In the genomic region with DNA sequence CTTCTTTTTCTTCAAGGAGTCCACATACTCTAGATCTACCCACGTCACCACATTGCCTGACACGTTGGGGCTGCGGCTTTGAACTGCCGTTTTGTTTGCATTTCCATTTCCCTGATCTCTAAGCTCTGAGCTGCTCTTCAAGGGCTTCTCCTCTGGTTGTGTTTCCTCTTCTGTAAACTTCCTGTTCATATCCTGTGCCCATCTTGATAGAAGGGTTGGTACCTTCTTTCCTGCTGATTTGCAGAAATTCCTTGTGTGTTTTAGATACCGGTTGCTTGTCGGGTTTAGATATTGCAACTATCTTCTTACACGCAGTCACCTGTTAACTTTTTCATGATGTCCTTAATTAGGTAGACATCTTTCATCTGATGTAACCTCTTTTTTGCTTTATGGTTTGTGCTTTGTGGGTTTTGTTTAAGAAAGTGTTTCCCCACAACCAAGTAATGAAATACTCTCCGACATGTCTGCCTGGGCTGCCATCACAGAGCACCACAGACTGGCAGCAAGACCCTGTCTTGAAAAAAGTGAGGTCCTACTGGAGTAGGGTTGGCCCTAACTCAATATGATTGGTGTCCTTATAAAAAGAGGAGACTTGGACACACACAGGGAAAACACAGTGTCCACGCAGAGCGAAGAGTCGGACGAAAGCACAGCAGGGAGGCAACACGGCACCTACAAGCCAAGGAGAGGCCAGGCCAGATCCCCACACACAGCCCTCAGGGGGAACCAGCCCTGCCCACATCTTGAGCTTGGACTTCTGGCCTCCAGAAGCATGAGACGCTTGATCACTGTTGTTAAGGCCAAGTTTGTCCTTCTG, we compare ENCODE assay signal across 9 cellular contexts.
DNase-seq lines count a peak whose midpoint lies in the region; ATAC-seq and TF ChIP-seq lines count a peak whose summit lies in the region.
"Had no signal": no experiment of that assay in that cellular context is flagged by ENCODE, and none has a peak within 500 bp of the region (broad histone marks: within the 10 kb centered on the region; RNA-seq: fewer than 3 reads in every experiment).

No MANE protein-coding gene starts in this region.

- DNase-seq in HL-60 (ENCODE audit: low read depth in 1 of 2, low spot score in 1 of 2) (peak; percentile 24 to 89), UCSD-AML1 (lab: John Stamatoyannopoulos, UW; ENCODE audit: unreplicated experiment) (peak; percentile 48), cerebellar nuclear complex (lab: John Stamatoyannopoulos, UW) (no peak), caudate nucleus (lab: John Stamatoyannopoulos, UW) (no peak)
- DNase-seq in central memory CD8-positive, alpha-beta T cell (ENCODE audit: low spot score in 2 of 2): peak in 1 of 2 donors; percentile 71
- DNase-seq: NCI-H510A treated with DMSO at 0.1 percent for 48 hours had no signal

- H3K9me3 Mint-ChIP-seq in central memory CD8-positive, alpha-beta T cell: peaks cover 7% of the 10 kb centered on the region

- peak; percentile 98 for ATAC-seq in central memory CD8-positive, alpha-beta T cell (replicated peaks; ENCODE audit: extremely low read depth, poor library complexity, severe bottlenecking)
- ATAC-seq in GM19324 (IDR thresholded peaks at IDR 0.05; ENCODE audit: low FRiP score, unreplicated experiment) (no peak), GM19395 (IDR thresholded peaks at IDR 0.05; ENCODE audit: unreplicated experiment) (no peak)

- no peaks in the 10 kb centered on the region for H3K27me3 ChIP-seq in HL-60 (ENCODE audit: insufficient read depth, poor library complexity, severe bottlenecking)

- H3K27ac ChIP-seq in HL-60 (replicated peaks): peak overlapping the region; percentile 89
- peak overlapping the region in 15 of 21 experiments; percentile 6 to 93 (median 58) for H3K27ac ChIP-seq in skin epidermis
- H3K27ac ChIP-seq in caudate nucleus (ENCODE audit: low read depth, low read length): no peak overlapping the region

- H3K27me3 Mint-ChIP-seq in central memory CD8-positive, alpha-beta T cell: no peaks in the 10 kb centered on the region

- H3K4me3 Mint-ChIP-seq in central memory CD8-positive, alpha-beta T cell: peak overlapping the region; percentile 75

- H3K4me1 Mint-ChIP-seq in central memory CD8-positive, alpha-beta T cell: peaks cover 31% of the 10 kb centered on the region

- H3K27ac Mint-ChIP-seq in central memory CD8-positive, alpha-beta T cell (ENCODE audit: low read depth): peak overlapping the region; percentile 94

- peaks cover 6% of the 10 kb centered on the region for H3K36me3 Mint-ChIP-seq in central memory CD8-positive, alpha-beta T cell (ENCODE audit: insufficient read depth)

- H3K4me3 ChIP-seq in HL-60 (replicated peaks; ENCODE audit: insufficient read depth, low read length): no peak overlapping the region
- H3K4me3 ChIP-seq in skin epidermis: no peak overlapping the region

- no peak for TF ChIP-seq CTCF in HL-60 (IDR thresholded peaks at IDR 0.05; ENCODE audit: insufficient read depth, low read length)

Comparison
In these comparisons a context has a peak if more than half of its experiments do, and no peak if none do; other contexts are left out.
1. DNase-seq: peak in HL-60 (2 of 2) and UCSD-AML1 (single experiment); none in cerebellar nuclear complex (0 of 2) and caudate nucleus (0 of 61).